Comparison of ENCODE assay signal across 1 cellular context in the genomic region with DNA sequence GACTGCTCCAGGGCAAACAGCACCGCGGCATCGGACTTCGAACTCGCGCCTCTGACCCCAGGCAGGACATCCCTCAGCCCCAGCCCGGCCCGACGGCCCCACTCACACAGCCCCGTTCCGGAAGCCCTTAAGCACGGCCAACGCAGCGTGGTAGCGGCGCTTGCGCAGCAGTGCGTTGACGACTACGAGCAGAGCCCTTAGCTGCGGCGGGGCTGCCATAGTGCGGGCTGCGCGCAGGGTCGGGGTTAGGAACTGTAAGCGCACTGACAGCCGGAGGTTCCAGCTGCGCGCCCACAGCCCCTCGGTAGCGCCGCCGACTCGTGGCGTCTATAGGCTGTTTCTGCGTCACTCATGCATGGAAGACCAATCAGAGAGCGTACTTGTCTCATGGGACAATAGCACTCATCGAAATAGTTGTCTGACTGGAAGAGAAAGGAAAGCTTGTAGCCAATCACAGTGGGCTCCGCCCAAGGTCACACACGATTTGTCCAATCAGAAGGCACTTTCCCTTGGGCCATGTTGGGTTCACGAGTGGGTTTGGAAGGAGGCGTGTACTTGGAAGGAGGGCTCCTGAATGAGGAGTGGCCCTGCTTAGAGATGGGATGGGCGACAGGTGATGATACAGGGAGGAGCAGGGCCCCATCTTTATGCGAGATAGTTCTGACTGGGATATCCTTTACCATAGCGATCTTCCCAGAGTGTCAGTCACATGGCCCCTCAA.
TF ChIP-seq lines count a peak whose summit lies in the region.

A gene with protein sequence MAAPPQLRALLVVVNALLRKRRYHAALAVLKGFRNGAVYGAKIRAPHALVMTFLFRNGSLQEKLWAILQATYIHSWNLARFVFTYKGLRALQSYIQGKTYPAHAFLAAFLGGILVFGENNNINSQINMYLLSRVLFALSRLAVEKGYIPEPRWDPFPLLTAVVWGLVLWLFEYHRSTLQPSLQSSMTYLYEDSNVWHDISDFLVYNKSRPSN (minus strand): TSS at position 322 of the 721 bp plus-strand sequence. CDS start 103 bp downstream, at position 219.

TF ChIP-seq in K562, 482 proteins besides CTCF, POLR2A, EP300 and RAD21 (continued from another document and continues in another):
- no peak for TF ChIP-seq CEBPG (CRISPR knock-in tag; IDR thresholded peaks at IDR 0.05)
- TF ChIP-seq CEBPG (tag; conservative IDR thresholded peaks at IDR 0.05 in 1 of 2, IDR thresholded peaks at IDR 0.05 in 1 of 2) = no peak
- no peak for TF ChIP-seq PCBP2 (IDR thresholded peaks at IDR 0.05; ENCODE audit: low read depth, low read length, poor library complexity, severe bottlenecking)
- no peak for TF ChIP-seq ZC3H11A (IDR thresholded peaks at IDR 0.05; ENCODE audit: low read depth, low read length)
- TF ChIP-seq CBX3 (IDR thresholded peaks at IDR 0.05; ENCODE audit: borderline replicate concordance in 1 of 2, low read length in 2 of 2) = peak in 1 of 2 experiments; percentile 81; a peak in 1 of 3 replicates
- TF ChIP-seq RNF2 (IDR thresholded peaks at IDR 0.05) = no peak; the same call in 1 of the 2 replicates
- TF ChIP-seq, protein P1, sequence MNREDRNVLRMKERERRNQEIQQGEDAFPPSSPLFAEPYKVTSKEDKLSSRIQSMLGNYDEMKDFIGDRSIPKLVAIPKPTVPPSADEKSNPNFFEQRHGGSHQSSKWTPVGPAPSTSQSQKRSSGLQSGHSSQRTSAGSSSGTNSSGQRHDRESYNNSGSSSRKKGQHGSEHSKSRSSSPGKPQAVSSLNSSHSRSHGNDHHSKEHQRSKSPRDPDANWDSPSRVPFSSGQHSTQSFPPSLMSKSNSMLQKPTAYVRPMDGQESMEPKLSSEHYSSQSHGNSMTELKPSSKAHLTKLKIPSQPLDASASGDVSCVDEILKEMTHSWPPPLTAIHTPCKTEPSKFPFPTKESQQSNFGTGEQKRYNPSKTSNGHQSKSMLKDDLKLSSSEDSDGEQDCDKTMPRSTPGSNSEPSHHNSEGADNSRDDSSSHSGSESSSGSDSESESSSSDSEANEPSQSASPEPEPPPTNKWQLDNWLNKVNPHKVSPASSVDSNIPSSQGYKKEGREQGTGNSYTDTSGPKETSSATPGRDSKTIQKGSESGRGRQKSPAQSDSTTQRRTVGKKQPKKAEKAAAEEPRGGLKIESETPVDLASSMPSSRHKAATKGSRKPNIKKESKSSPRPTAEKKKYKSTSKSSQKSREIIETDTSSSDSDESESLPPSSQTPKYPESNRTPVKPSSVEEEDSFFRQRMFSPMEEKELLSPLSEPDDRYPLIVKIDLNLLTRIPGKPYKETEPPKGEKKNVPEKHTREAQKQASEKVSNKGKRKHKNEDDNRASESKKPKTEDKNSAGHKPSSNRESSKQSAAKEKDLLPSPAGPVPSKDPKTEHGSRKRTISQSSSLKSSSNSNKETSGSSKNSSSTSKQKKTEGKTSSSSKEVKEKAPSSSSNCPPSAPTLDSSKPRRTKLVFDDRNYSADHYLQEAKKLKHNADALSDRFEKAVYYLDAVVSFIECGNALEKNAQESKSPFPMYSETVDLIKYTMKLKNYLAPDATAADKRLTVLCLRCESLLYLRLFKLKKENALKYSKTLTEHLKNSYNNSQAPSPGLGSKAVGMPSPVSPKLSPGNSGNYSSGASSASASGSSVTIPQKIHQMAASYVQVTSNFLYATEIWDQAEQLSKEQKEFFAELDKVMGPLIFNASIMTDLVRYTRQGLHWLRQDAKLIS (CRISPR knock-in tag; IDR thresholded peaks at IDR 0.05) = 0 out of 2 replicates have a peak, but pooled peaks have one; percentile 23
- TF ChIP-seq PHTF2 (CRISPR knock-in tag; IDR thresholded peaks at IDR 0.05) = no peak
- TF ChIP-seq, protein P2, sequence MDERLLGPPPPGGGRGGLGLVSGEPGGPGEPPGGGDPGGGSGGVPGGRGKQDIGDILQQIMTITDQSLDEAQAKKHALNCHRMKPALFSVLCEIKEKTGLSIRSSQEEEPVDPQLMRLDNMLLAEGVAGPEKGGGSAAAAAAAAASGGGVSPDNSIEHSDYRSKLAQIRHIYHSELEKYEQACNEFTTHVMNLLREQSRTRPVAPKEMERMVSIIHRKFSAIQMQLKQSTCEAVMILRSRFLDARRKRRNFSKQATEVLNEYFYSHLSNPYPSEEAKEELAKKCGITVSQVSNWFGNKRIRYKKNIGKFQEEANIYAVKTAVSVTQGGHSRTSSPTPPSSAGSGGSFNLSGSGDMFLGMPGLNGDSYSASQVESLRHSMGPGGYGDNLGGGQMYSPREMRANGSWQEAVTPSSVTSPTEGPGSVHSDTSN (CRISPR knock-in tag; IDR thresholded peaks at IDR 0.05; ENCODE audit: low read depth) = peak; percentile 98
- TF ChIP-seq, protein P2 (tag; conservative IDR thresholded peaks at IDR 0.05; ENCODE audit: low read depth) = peak; percentile 99
- TF ChIP-seq NR2C2 (CRISPR knock-in tag; IDR thresholded peaks at IDR 0.05) = peak; percentile 88
- TF ChIP-seq NR2C2 (tag; IDR thresholded peaks at IDR 0.05) = peak; percentile 98
- TF ChIP-seq ZNF696 (CRISPR knock-in tag; conservative IDR thresholded peaks at IDR 0.05) = no peak
- TF ChIP-seq MTA3 (IDR thresholded peaks at IDR 0.05; ENCODE audit: borderline replicate concordance) = peak; percentile 82
- TF ChIP-seq DACH1 (IDR thresholded peaks at IDR 0.05; ENCODE audit: partially characterized antibody) = peak; percentile 55
- no peak for TF ChIP-seq STAT5A (IDR thresholded peaks at IDR 0.05; ENCODE audit: borderline replicate concordance, low read length)
- TF ChIP-seq ATF1 (CRISPR knock-in tag; IDR thresholded peaks at IDR 0.05) = no peak
- TF ChIP-seq ATF1 (tag; IDR thresholded peaks at IDR 0.05) = peak; percentile 92
- TF ChIP-seq FOXJ2 (tag; IDR thresholded peaks at IDR 0.05) = no peak
- TF ChIP-seq, protein P3, sequence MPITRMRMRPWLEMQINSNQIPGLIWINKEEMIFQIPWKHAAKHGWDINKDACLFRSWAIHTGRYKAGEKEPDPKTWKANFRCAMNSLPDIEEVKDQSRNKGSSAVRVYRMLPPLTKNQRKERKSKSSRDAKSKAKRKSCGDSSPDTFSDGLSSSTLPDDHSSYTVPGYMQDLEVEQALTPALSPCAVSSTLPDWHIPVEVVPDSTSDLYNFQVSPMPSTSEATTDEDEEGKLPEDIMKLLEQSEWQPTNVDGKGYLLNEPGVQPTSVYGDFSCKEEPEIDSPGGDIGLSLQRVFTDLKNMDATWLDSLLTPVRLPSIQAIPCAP (CRISPR knock-in tag; IDR thresholded peaks at IDR 0.05; ENCODE audit: borderline replicate concordance) = no peak
- no peak for TF ChIP-seq BCL6 (CRISPR knock-in tag; IDR thresholded peaks at IDR 0.05)
- TF ChIP-seq MYBL2 (IDR thresholded peaks at IDR 0.05; ENCODE audit: low read depth) = peak; percentile 86
- TF ChIP-seq MYBL2 (CRISPR knock-in tag; IDR thresholded peaks at IDR 0.05; ENCODE audit: borderline replicate concordance) = no peak
- TF ChIP-seq ZFP30 (CRISPR knock-in tag; IDR thresholded peaks at IDR 0.05; ENCODE audit: borderline replicate concordance) = no peak
- no peak for TF ChIP-seq HDAC6 (IDR thresholded peaks at IDR 0.05; ENCODE audit: low read depth, low read length)
- TF ChIP-seq PHB (CRISPR knock-in tag; IDR thresholded peaks at IDR 0.05) = no peak
- no peak for TF ChIP-seq TOE1 (IDR thresholded peaks at IDR 0.05; ENCODE audit: borderline replicate concordance)
- 0 out of 2 replicates have a peak, but pooled peaks have one; percentile 39 for TF ChIP-seq TOE1 (CRISPR knock-in tag; IDR thresholded peaks at IDR 0.05; ENCODE audit: borderline replicate concordance, low read depth)
- TF ChIP-seq SMARCA5 (IDR thresholded peaks at IDR 0.05) = no peak
- peak; percentile 76 for TF ChIP-seq SP2 (IDR thresholded peaks at IDR 0.05; ENCODE audit: extremely low read depth, low read depth, low read length, poor library complexity, severe bottlenecking)
- no peak for TF ChIP-seq ELF4 (CRISPR knock-in tag; IDR thresholded peaks at IDR 0.05)
- TF ChIP-seq, protein P4, sequence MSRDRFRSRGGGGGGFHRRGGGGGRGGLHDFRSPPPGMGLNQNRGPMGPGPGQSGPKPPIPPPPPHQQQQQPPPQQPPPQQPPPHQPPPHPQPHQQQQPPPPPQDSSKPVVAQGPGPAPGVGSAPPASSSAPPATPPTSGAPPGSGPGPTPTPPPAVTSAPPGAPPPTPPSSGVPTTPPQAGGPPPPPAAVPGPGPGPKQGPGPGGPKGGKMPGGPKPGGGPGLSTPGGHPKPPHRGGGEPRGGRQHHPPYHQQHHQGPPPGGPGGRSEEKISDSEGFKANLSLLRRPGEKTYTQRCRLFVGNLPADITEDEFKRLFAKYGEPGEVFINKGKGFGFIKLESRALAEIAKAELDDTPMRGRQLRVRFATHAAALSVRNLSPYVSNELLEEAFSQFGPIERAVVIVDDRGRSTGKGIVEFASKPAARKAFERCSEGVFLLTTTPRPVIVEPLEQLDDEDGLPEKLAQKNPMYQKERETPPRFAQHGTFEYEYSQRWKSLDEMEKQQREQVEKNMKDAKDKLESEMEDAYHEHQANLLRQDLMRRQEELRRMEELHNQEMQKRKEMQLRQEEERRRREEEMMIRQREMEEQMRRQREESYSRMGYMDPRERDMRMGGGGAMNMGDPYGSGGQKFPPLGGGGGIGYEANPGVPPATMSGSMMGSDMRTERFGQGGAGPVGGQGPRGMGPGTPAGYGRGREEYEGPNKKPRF (IDR thresholded peaks at IDR 0.05; ENCODE audit: low read depth, low read length) = no peak
- peak; percentile 91 for TF ChIP-seq RBBP5 (IDR thresholded peaks at IDR 0.05; ENCODE audit: borderline replicate concordance, insufficient read depth, low read length, poor library complexity, severe bottlenecking)
- no peak for TF ChIP-seq SPI1 (IDR thresholded peaks at IDR 0.05; ENCODE audit: borderline replicate concordance, low read depth, low read length)
- no peak for TF ChIP-seq PRPF4 (IDR thresholded peaks at IDR 0.05; ENCODE audit: insufficient read depth, low read depth, low read length, poor library complexity, severe bottlenecking)
- TF ChIP-seq, protein P5, sequence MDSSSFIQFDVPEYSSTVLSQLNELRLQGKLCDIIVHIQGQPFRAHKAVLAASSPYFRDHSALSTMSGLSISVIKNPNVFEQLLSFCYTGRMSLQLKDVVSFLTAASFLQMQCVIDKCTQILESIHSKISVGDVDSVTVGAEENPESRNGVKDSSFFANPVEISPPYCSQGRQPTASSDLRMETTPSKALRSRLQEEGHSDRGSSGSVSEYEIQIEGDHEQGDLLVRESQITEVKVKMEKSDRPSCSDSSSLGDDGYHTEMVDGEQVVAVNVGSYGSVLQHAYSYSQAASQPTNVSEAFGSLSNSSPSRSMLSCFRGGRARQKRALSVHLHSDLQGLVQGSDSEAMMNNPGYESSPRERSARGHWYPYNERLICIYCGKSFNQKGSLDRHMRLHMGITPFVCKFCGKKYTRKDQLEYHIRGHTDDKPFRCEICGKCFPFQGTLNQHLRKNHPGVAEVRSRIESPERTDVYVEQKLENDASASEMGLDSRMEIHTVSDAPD (CRISPR knock-in tag; IDR thresholded peaks at IDR 0.05) = no peak
- TF ChIP-seq, protein P6, sequence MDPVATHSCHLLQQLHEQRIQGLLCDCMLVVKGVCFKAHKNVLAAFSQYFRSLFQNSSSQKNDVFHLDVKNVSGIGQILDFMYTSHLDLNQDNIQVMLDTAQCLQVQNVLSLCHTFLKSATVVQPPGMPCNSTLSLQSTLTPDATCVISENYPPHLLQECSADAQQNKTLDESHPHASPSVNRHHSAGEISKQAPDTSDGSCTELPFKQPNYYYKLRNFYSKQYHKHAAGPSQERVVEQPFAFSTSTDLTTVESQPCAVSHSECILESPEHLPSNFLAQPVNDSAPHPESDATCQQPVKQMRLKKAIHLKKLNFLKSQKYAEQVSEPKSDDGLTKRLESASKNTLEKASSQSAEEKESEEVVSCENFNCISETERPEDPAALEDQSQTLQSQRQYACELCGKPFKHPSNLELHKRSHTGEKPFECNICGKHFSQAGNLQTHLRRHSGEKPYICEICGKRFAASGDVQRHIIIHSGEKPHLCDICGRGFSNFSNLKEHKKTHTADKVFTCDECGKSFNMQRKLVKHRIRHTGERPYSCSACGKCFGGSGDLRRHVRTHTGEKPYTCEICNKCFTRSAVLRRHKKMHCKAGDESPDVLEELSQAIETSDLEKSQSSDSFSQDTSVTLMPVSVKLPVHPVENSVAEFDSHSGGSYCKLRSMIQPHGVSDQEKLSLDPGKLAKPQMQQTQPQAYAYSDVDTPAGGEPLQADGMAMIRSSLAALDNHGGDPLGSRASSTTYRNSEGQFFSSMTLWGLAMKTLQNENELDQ (CRISPR knock-in tag; IDR thresholded peaks at IDR 0.05; ENCODE audit: borderline replicate concordance) = no peak
- TF ChIP-seq FOXK1 (CRISPR knock-in tag; IDR thresholded peaks at IDR 0.05; ENCODE audit: borderline replicate concordance) = 0 out of 2 replicates have a peak, but pooled peaks have one; percentile 64
- no peak for TF ChIP-seq TCF3 (CRISPR knock-in tag; IDR thresholded peaks at IDR 0.05)
- no peak for TF ChIP-seq ZNF79 (CRISPR knock-in tag; IDR thresholded peaks at IDR 0.05; ENCODE audit: low read depth)
